ENCODE assay signal across 1 cellular context in the genomic region with DNA sequence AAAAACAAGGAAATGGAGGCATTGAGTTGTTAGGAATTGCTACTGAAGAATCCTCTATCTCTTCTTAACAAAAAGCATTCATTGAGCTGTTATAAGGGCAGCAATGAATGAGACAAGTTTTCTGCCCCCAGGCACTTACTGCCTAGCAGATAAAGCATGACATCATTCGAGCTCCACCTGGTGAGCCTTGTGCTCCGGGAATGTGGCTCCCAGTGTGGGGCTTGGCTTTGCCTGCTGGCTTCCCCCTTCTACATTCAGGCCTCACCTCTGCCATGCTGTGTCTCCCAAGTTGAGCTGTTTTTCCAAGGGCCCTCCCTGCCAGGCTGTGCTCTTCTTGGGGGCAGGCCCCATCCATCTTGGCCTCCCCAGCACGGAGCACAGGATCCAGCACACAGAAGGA.
TF ChIP-seq lines count a peak whose summit lies in the region.

No MANE protein-coding gene starts in this region.

TF ChIP-seq in HEK293, 187 proteins besides CTCF, POLR2A, EP300 and RAD21 (continued from another document):
- TF ChIP-seq KLF17 (tag by site-specific recombination; IDR thresholded peaks at IDR 0.05) (0 out of 2 replicates have a peak, but pooled peaks have one; percentile 25), ZNF610 (tag by site-specific recombination; IDR thresholded peaks at IDR 0.05; ENCODE audit: borderline replicate concordance) (no peak), ZNF629 (tag by site-specific recombination; IDR thresholded peaks at IDR 0.05) (0 out of 2 replicates have a peak, but pooled peaks have one; percentile 38), KLF10 (tag by site-specific recombination; IDR thresholded peaks at IDR 0.05) (no peak), ZNF660 (tag by site-specific recombination; IDR thresholded peaks at IDR 0.05) (no peak), ZNF692 (tag by site-specific recombination; IDR thresholded peaks at IDR 0.05) (no peak), ZNF121 (tag by site-specific recombination; IDR thresholded peaks at IDR 0.05) (no peak), PBX3 (CRISPR knock-in tag; IDR thresholded peaks at IDR 0.05) (no peak), ZNF513 (tag by site-specific recombination; IDR thresholded peaks at IDR 0.05) (no peak), REPIN1 (tag by site-specific recombination; IDR thresholded peaks at IDR 0.05; ENCODE audit: low read depth) (no peak)
- TF ChIP-seq, protein P1, sequence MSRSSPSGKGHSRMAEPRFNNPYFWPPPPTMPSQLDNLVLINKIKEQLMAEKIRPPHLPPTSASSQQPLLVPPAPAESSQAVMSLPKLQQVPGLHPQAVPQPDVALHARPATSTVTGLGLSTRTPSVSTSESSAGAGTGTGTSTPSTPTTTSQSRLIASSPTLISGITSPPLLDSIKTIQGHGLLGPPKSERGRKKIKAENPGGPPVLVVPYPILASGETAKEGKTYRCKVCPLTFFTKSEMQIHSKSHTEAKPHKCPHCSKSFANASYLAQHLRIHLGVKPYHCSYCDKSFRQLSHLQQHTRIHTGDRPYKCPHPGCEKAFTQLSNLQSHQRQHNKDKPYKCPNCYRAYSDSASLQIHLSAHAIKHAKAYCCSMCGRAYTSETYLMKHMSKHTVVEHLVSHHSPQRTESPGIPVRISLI (tag by site-specific recombination; IDR thresholded peaks at IDR 0.05), result no peak
- TF ChIP-seq, protein P2, sequence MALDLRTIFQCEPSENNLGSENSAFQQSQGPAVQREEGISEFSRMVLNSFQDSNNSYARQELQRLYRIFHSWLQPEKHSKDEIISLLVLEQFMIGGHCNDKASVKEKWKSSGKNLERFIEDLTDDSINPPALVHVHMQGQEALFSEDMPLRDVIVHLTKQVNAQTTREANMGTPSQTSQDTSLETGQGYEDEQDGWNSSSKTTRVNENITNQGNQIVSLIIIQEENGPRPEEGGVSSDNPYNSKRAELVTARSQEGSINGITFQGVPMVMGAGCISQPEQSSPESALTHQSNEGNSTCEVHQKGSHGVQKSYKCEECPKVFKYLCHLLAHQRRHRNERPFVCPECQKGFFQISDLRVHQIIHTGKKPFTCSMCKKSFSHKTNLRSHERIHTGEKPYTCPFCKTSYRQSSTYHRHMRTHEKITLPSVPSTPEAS (tag by site-specific recombination; IDR thresholded peaks at IDR 0.05), result no peak
